In the genomic region with DNA sequence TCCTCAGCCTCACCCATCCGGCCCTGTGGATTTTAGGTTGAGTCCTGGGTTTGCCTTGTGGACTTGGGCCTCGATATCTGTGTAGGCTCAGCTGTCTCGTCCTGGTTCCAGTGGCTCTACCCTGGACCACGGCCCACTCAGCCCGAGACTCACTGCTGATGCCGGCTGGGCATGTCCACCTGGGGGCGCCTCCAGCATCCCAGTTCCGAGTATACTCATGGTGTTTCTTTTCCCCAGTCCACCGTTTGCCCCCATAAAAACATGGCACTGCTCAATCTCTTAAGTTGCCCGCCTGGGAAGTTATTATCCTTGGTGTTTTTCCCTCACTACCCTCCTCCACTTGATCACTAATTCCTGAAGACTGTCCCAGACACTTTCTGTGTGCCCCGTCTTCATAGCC, we compare ENCODE assay signal across 12 cellular contexts.
DNase-seq lines count a peak whose midpoint lies in the region; ATAC-seq and TF ChIP-seq lines count a peak whose summit lies in the region.
"Had no signal": no experiment of that assay in that cellular context is flagged by ENCODE, and none has a peak within 500 bp of the region (broad histone marks: within the 10 kb centered on the region; RNA-seq: fewer than 3 reads in every experiment).

No MANE protein-coding gene starts in this region.

- CTCF ChIA-PET in CD4-positive, alpha-beta T cell (lab: Charles Lee) = interaction anchor here (1.8 kb wide), 1 partner anchor 12 kb away, joined by 4 read pairs; no protein-coding TSS in a partner anchor

- POLR2A ChIA-PET in CD4-positive, alpha-beta T cell (lab: Charles Lee) = interaction anchor here (1.6 kb wide), 1 partner anchor 12 kb away, joined by 7 read pairs; no protein-coding TSS in a partner anchor

- peaks cover 25% of the 10 kb centered on the region for H3K4me1 Mint-ChIP-seq in osteocyte (ENCODE audit: unreplicated experiment)
- H3K4me1 Mint-ChIP-seq in CD4-positive, alpha-beta T cell (ENCODE audit: low read depth) = peaks cover 89% of the 10 kb centered on the region

- H3K27me3 ChIP-seq in CD4-positive, alpha-beta T cell (ENCODE audit: control insufficient read depth, insufficient read depth, low read length) = no peaks in the 10 kb centered on the region
- H3K27me3 ChIP-seq: esophagus squamous epithelium had no signal

- intact Hi-C loops in CD4-positive, alpha-beta T cell (cut with DNase I, micrococcal nuclease) = no loop called here

- H3K9me3 Mint-ChIP-seq in osteocyte (ENCODE audit: unreplicated experiment) = no peaks in the 10 kb centered on the region
- no peaks in the 10 kb centered on the region for H3K9me3 Mint-ChIP-seq in CD4-positive, alpha-beta T cell
- H3K9me3 Mint-ChIP-seq: natural killer cell treated with Interleukin-12 subunit alpha and Interleukin-12 subunit beta and Interleukin-15 and Interleukin-18, amount 100 ng/mL, for 72 hours had no signal

- no peaks in the 10 kb centered on the region for H3K27me3 Mint-ChIP-seq in osteocyte (ENCODE audit: unreplicated experiment)
- H3K27me3 Mint-ChIP-seq in CD4-positive, alpha-beta T cell = no peaks in the 10 kb centered on the region
- H3K27me3 Mint-ChIP-seq: natural killer cell treated with Interleukin-12 subunit alpha and Interleukin-12 subunit beta and Interleukin-15 and Interleukin-18, amount 100 ng/mL, for 72 hours had no signal

- no peak for ATAC-seq in CD4-positive, alpha-beta T cell (ENCODE audit: poor library complexity)
- ATAC-seq: natural killer cell treated with Interleukin-12 subunit alpha and Interleukin-12 subunit beta and Interleukin-15 and Interleukin-18, amount 100 ng/mL, for 72 hours had no signal

- DNase-seq in RPMI7951 (ENCODE audit: low read depth) (peak; percentile 22), fibroblast of pulmonary artery (ENCODE audit: low read depth) (no peak), osteocyte (ENCODE audit: extremely low spot score, unreplicated experiment) (no peak), HT-29 (ENCODE audit: low spot score) (no peak), NCI-H1092 (lab: John Stamatoyannopoulos, UW) (no peak), NCI-H446 (lab: John Stamatoyannopoulos, UW) (no peak)
- no peak for DNase-seq in CD4-positive, alpha-beta T cell
- DNase-seq: activated naive CD4-positive, alpha-beta T cell; esophagus squamous epithelium had no signal

- TF ChIP-seq CTCF in GM12873 (IDR thresholded peaks at IDR 0.05; ENCODE audit: insufficient read depth, low read depth, low read length, missing control alignments) (peak; percentile 24), fibroblast of pulmonary artery (IDR thresholded peaks at IDR 0.05; ENCODE audit: low read length, missing control alignments) (peak; percentile 17), osteocyte (IDR thresholded peaks at IDR 0.05) (peak; percentile 34)
- no peak for TF ChIP-seq CTCF in CD4-positive, alpha-beta T cell (IDR thresholded peaks at IDR 0.05)

- peaks cover 11% of the 10 kb centered on the region for H3K36me3 Mint-ChIP-seq in osteocyte (ENCODE audit: unreplicated experiment)
- H3K36me3 Mint-ChIP-seq in CD4-positive, alpha-beta T cell (ENCODE audit: low read depth) = peaks cover 15% of the 10 kb centered on the region
- H3K36me3 Mint-ChIP-seq: natural killer cell treated with Interleukin-12 subunit alpha and Interleukin-12 subunit beta and Interleukin-15 and Interleukin-18, amount 100 ng/mL, for 72 hours had no signal

- H3K4me3 Mint-ChIP-seq in osteocyte (ENCODE audit: unreplicated experiment) = no peak overlapping the region
- H3K4me3 Mint-ChIP-seq in CD4-positive, alpha-beta T cell = no peak overlapping the region
- H3K4me3 Mint-ChIP-seq: natural killer cell treated with Interleukin-12 subunit alpha and Interleukin-12 subunit beta and Interleukin-15 and Interleukin-18, amount 100 ng/mL, for 72 hours had no signal

- no peak overlapping the region for H3K27ac Mint-ChIP-seq in osteocyte (ENCODE audit: unreplicated experiment)
- no peak overlapping the region for H3K27ac Mint-ChIP-seq in CD4-positive, alpha-beta T cell

- no peak overlapping the region for H3K4me3 ChIP-seq in fibroblast of pulmonary artery (replicated peaks; ENCODE audit: low read depth, low read length)
- H3K4me3 ChIP-seq: esophagus squamous epithelium had no signal

- no peak overlapping the region for H3K27ac ChIP-seq in CD4-positive, alpha-beta T cell (ENCODE audit: low read depth, low read length)
- H3K27ac ChIP-seq: esophagus squamous epithelium, HL-60 had no signal

- no peaks in the 10 kb centered on the region for H3K9me3 ChIP-seq in CD4-positive, alpha-beta T cell (ENCODE audit: control insufficient read depth, low read length)
- H3K9me3 ChIP-seq: esophagus squamous epithelium had no signal
